Comparison of ENCODE assay signal across 2 cellular contexts in the genomic region with DNA sequence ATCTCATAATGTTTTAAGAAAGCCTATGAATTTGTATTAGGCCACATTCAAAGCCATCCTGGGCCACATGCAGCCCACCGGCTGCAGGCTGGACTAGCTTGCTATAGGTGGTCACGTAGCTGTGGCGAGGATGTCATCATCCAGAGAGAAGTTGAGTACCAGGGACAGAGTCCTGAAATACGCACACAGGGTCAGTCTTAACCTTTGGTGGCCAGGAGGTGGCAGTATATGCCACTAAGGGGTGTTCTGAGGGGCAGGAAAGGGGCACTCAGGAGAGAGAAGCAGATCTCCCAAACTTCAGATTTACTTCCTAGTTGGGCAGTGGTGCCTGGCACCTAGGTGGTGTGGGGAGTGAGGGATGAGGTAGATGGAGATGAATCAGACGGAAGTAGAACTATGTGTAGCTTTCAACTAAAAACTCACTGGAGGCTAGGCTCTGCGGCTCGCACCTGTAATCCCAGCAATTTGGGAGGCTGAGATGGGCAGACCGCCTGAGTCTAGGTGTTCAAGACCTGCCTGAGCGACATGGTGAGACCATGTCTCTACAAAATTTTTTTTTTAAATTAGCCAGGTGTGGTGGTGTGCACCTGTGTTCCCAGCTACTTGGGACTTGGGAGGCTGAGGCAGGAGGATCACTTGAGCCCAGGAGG.
A peak's percentile ranks its signal among the peaks of the same experiment; 100 is the strongest.
TF ChIP-seq lines count a peak whose summit lies in the region.

No MANE protein-coding gene starts in this region.

TF ChIP-seq in HCT116, 20 proteins besides CTCF, POLR2A, EP300 and RAD21:
- TF ChIP-seq EZH2phosphoT487 (IDR thresholded peaks at IDR 0.05; ENCODE audit: borderline replicate concordance), result no peak
- TF ChIP-seq FOSL1 (IDR thresholded peaks at IDR 0.05; ENCODE audit: low read depth), result no peak
- TF ChIP-seq SP1 (IDR thresholded peaks at IDR 0.05; ENCODE audit: low read depth), result no peak
- TF ChIP-seq ZNF274 (IDR thresholded peaks at IDR 0.05; ENCODE audit: low read depth, low read length), result no peak
- no peak for TF ChIP-seq CEBPB (IDR thresholded peaks at IDR 0.05; ENCODE audit: low read depth)
- TF ChIP-seq, protein P1, sequence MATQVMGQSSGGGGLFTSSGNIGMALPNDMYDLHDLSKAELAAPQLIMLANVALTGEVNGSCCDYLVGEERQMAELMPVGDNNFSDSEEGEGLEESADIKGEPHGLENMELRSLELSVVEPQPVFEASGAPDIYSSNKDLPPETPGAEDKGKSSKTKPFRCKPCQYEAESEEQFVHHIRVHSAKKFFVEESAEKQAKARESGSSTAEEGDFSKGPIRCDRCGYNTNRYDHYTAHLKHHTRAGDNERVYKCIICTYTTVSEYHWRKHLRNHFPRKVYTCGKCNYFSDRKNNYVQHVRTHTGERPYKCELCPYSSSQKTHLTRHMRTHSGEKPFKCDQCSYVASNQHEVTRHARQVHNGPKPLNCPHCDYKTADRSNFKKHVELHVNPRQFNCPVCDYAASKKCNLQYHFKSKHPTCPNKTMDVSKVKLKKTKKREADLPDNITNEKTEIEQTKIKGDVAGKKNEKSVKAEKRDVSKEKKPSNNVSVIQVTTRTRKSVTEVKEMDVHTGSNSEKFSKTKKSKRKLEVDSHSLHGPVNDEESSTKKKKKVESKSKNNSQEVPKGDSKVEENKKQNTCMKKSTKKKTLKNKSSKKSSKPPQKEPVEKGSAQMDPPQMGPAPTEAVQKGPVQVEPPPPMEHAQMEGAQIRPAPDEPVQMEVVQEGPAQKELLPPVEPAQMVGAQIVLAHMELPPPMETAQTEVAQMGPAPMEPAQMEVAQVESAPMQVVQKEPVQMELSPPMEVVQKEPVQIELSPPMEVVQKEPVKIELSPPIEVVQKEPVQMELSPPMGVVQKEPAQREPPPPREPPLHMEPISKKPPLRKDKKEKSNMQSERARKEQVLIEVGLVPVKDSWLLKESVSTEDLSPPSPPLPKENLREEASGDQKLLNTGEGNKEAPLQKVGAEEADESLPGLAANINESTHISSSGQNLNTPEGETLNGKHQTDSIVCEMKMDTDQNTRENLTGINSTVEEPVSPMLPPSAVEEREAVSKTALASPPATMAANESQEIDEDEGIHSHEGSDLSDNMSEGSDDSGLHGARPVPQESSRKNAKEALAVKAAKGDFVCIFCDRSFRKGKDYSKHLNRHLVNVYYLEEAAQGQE (IDR thresholded peaks at IDR 0.05; ENCODE audit: low read depth), result peak; percentile 75
- TF ChIP-seq, protein P2, sequence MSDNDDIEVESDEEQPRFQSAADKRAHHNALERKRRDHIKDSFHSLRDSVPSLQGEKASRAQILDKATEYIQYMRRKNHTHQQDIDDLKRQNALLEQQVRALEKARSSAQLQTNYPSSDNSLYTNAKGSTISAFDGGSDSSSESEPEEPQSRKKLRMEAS (IDR thresholded peaks at IDR 0.05), result no peak
- TF ChIP-seq, protein P3, sequence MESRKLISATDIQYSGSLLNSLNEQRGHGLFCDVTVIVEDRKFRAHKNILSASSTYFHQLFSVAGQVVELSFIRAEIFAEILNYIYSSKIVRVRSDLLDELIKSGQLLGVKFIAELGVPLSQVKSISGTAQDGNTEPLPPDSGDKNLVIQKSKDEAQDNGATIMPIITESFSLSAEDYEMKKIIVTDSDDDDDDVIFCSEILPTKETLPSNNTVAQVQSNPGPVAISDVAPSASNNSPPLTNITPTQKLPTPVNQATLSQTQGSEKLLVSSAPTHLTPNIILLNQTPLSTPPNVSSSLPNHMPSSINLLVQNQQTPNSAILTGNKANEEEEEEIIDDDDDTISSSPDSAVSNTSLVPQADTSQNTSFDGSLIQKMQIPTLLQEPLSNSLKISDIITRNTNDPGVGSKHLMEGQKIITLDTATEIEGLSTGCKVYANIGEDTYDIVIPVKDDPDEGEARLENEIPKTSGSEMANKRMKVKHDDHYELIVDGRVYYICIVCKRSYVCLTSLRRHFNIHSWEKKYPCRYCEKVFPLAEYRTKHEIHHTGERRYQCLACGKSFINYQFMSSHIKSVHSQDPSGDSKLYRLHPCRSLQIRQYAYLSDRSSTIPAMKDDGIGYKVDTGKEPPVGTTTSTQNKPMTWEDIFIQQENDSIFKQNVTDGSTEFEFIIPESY (IDR thresholded peaks at IDR 0.05; ENCODE audit: extremely low read depth, insufficient replicate concordance, low read length), result no peak
- TF ChIP-seq, protein P4, sequence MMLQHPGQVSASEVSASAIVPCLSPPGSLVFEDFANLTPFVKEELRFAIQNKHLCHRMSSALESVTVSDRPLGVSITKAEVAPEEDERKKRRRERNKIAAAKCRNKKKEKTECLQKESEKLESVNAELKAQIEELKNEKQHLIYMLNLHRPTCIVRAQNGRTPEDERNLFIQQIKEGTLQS (IDR thresholded peaks at IDR 0.05), result no peak
- no peak for TF ChIP-seq EZH2 (IDR thresholded peaks at IDR 0.05)
- TF ChIP-seq ELF1 (IDR thresholded peaks at IDR 0.05; ENCODE audit: borderline replicate concordance, low read depth), result no peak
- no peak for TF ChIP-seq JUND (IDR thresholded peaks at IDR 0.05)
- no peak for TF ChIP-seq CBX3 (IDR thresholded peaks at IDR 0.05; ENCODE audit: low read depth)
- no peak for TF ChIP-seq TCF7L2 (IDR thresholded peaks at IDR 0.05; ENCODE audit: borderline replicate concordance, extremely low read depth, insufficient read depth, insufficient read length)
- TF ChIP-seq SRF (IDR thresholded peaks at IDR 0.05; ENCODE audit: low read depth), result no peak
- no peak for TF ChIP-seq SIN3A (IDR thresholded peaks at IDR 0.05; ENCODE audit: low read depth)
- peak; percentile 9 for TF ChIP-seq YY1 (IDR thresholded peaks at IDR 0.05; ENCODE audit: extremely low read depth, insufficient replicate concordance, low read depth, low read length)

TF ChIP-seq in endothelial cell of umbilical vein, 7 proteins besides CTCF, POLR2A, EP300 and RAD21:
- no peak for TF ChIP-seq MYC (IDR thresholded peaks at IDR 0.05; ENCODE audit: low read depth, low read length)
- TF ChIP-seq, protein P2 (IDR thresholded peaks at IDR 0.05; ENCODE audit: insufficient read depth, insufficient read length), result no peak
- no peak for TF ChIP-seq EZH2 (IDR thresholded peaks at IDR 0.05; ENCODE audit: borderline replicate concordance, low read depth, low read length, severe bottlenecking)
TF ChIP-seq in endothelial cell of umbilical vein: peak in this region for 0.
